Comparison of ENCODE assay signal across 7 cellular contexts in the genomic region with DNA sequence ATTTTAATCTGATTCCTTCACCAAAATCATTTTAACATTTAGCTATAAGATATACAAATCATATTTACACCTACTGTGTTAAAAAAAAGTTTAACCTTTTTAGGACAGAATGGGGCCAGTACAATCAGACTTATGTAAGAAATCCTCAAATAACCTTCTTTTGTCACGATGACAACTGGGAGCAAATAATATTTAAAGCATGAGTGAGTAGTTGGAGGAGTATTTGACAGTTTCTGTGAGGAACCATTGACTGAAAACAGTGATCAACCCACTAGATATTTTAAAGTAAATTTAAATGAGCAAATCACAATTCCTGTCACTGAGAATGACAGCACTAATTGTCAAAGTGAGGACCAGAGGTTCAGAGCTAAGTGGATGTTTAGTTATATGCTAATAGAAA.
"Had no signal": no experiment of that assay in that cellular context is flagged by ENCODE, and none has a peak within 500 bp of the region (broad histone marks: within the 10 kb centered on the region; RNA-seq: fewer than 3 reads in every experiment).

No MANE protein-coding gene starts in this region.

- H3K4me3 ChIP-seq: GM12878 had no signal

- DNase-seq: GDM1, GF-D8 had no signal

- FAIRE-seq: G401.6, GM12878, GM12891, GM12892, GM18507 had no signal

- ATAC-seq: GM12878 had no signal
